In the genomic region with DNA sequence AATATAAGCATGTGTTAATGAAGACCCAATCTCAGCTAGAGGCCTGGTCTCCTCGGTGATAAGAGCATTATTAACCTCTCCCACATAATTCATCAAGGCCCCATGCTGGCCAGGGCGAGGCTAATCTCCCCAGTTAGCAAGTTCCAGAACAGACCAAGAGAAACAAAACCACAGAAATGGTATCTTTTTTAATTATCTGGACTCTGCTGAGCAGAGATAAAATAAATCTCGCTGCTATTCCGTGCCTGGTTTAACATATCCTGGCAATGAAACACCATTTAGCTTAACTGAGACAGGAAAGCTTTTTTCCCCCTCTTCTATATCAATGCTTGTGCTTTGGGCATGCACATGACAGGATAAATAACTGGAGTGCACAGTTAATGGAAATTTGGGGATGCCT, we compare ENCODE assay signal across 15 cellular contexts.
DNase-seq lines count a peak whose midpoint lies in the region; ATAC-seq, FAIRE-seq and TF ChIP-seq lines count a peak whose summit lies in the region.
"Had no signal": no experiment of that assay in that cellular context is flagged by ENCODE, and none has a peak within 500 bp of the region (broad histone marks: within the 10 kb centered on the region; RNA-seq: fewer than 3 reads in every experiment).

No MANE protein-coding gene starts in this region.

- H3K79me2 ChIP-seq in astrocyte (ENCODE audit: insufficient read depth, low read length) (no peaks in the 10 kb centered on the region), hepatocyte (no peaks in the 10 kb centered on the region), GM23338 (replicated peaks; ENCODE audit: insufficient read depth) (no peaks in the 10 kb centered on the region)

- intact Hi-C loops in testis (cut with DNase I; ENCODE audit: low total_unique reads) (no loop called here), cardiac septum (cut with DNase I) (no loop called here)

- DNase-seq in activated naive CD8-positive, alpha-beta T cell treated with anti-CD3 and anti-CD28 coated beads, Interleukin-2, amount 50 U/mL, for 24 hours = no peak
- DNase-seq in astrocyte (ENCODE audit: low read depth) (peak; percentile 51), hepatocyte (ENCODE audit: low spot score) (no peak), testis (peak; percentile 31), cardiac septum (ENCODE audit: low spot score) (no peak), GM23338 (ENCODE audit: low spot score) (no peak)
- DNase-seq: 8988T, COR-L47, NCI-H1048, NCI-H2227 treated with DMSO at 0.1 percent for 48 hours had no signal

- H3K9me3 ChIP-seq in astrocyte (ENCODE audit: insufficient read depth, low read depth, low read length) (no peaks in the 10 kb centered on the region), hepatocyte (ENCODE audit: low read depth) (no peaks in the 10 kb centered on the region), testis (no peaks in the 10 kb centered on the region)
- H3K9me3 ChIP-seq: BLaER1 treated with 17β-estradiol and CSF1 and Interleukin-3, amounts not matched to agents 10 nM and 100 nM; HAP-1 had no signal

- no peak for FAIRE-seq in astrocyte (lab: Jason Lieb, UNC)

- H3K4me1 ChIP-seq in astrocyte (ENCODE audit: insufficient read depth, low read length) = peaks cover 14% of the 10 kb centered on the region
- H3K4me1 ChIP-seq in hepatocyte (ENCODE audit: insufficient read depth) = peaks cover 21% of the 10 kb centered on the region
- H3K4me1 ChIP-seq in testis = peaks cover 9% of the 10 kb centered on the region
- H3K4me1 ChIP-seq in GM23338 (ENCODE audit: insufficient read depth) = peaks cover 20% of the 10 kb centered on the region
- H3K4me1 ChIP-seq: HAP-1 had no signal

- no peaks in the 10 kb centered on the region for H3K27me3 ChIP-seq in astrocyte (ENCODE audit: insufficient read depth, low read length)
- no peaks in the 10 kb centered on the region for H3K27me3 ChIP-seq in hepatocyte
- H3K27me3 ChIP-seq in testis = no peaks in the 10 kb centered on the region
- no peaks in the 10 kb centered on the region for H3K27me3 ChIP-seq in GM23338 (ENCODE audit: insufficient read depth)
- H3K27me3 ChIP-seq: BLaER1 treated with 17β-estradiol and CSF1 and Interleukin-3, amounts not matched to agents 10 nM and 100 nM had no signal

- H3K36me3 ChIP-seq in astrocyte (ENCODE audit: insufficient read depth, low read length) (no peaks in the 10 kb centered on the region), hepatocyte (replicated peaks; ENCODE audit: insufficient read depth, low read depth) (no peaks in the 10 kb centered on the region), testis (ENCODE audit: low read depth, missing control alignments) (no peaks in the 10 kb centered on the region), GM23338 (ENCODE audit: insufficient read depth) (no peaks in the 10 kb centered on the region)
- H3K36me3 ChIP-seq: BLaER1 treated with 17β-estradiol and CSF1 and Interleukin-3, amounts not matched to agents 10 nM and 100 nM; HAP-1 had no signal

- H3K9me3 Mint-ChIP-seq in activated naive CD8-positive, alpha-beta T cell (ENCODE audit: low read depth) = no peaks in the 10 kb centered on the region
- no peaks in the 10 kb centered on the region for H3K9me3 Mint-ChIP-seq in activated naive CD8-positive, alpha-beta T cell treated with anti-CD3 and anti-CD28 coated beads, Interleukin-2, amount 50 U/mL, for 24 hours
- H3K9me3 Mint-ChIP-seq in astrocyte (ENCODE audit: unreplicated experiment) (no peaks in the 10 kb centered on the region), GM23338 (no peaks in the 10 kb centered on the region)

- H2AFZ ChIP-seq in astrocyte (ENCODE audit: low read depth, low read length) (no peak overlapping the region), hepatocyte (no peak overlapping the region), GM23338 (no peak overlapping the region)

- 42% methylated on average over 4 of the region's 4 CpGs for WGBS in hepatocyte (ENCODE audit: low lambda C conversion rate, missing lambda C conversion rate)
- WGBS in testis, 2 donors = 54 to 65% methylated on average over 4 of the region's 4 CpGs

- no peak overlapping the region for H3K4me3 Mint-ChIP-seq in activated naive CD8-positive, alpha-beta T cell
- no peak overlapping the region for H3K4me3 Mint-ChIP-seq in activated naive CD8-positive, alpha-beta T cell treated with anti-CD3 and anti-CD28 coated beads, Interleukin-2, amount 50 U/mL, for 24 hours
- H3K4me3 Mint-ChIP-seq in astrocyte (ENCODE audit: unreplicated experiment) = no peak overlapping the region
- no peak overlapping the region for H3K4me3 Mint-ChIP-seq in GM23338

- no peaks in the 10 kb centered on the region for H3F3A ChIP-seq in GM23338 (replicated peaks; ENCODE audit: low read depth)

- H3K27ac Mint-ChIP-seq in activated naive CD8-positive, alpha-beta T cell = peak overlapping the region; percentile 16
- H3K27ac Mint-ChIP-seq in activated naive CD8-positive, alpha-beta T cell treated with anti-CD3 and anti-CD28 coated beads, Interleukin-2, amount 50 U/mL, for 24 hours = no peak overlapping the region
- H3K27ac Mint-ChIP-seq in astrocyte (ENCODE audit: unreplicated experiment) = no peak overlapping the region
- H3K27ac Mint-ChIP-seq in GM23338 = no peak overlapping the region

- H3K27ac ChIP-seq in astrocyte (ENCODE audit: low read depth, low read length) (no peak overlapping the region), hepatocyte (peak overlapping the region; percentile 35), testis (no peak overlapping the region), GM23338 (ENCODE audit: low read depth) (no peak overlapping the region)
- H3K27ac ChIP-seq: BLaER1 treated with 17β-estradiol and CSF1 and Interleukin-3, amounts not matched to agents 10 nM and 100 nM; HL-60 had no signal

- H3K36me3 Mint-ChIP-seq in activated naive CD8-positive, alpha-beta T cell = no peaks in the 10 kb centered on the region
- H3K36me3 Mint-ChIP-seq in activated naive CD8-positive, alpha-beta T cell treated with anti-CD3 and anti-CD28 coated beads, Interleukin-2, amount 50 U/mL, for 24 hours (ENCODE audit: low read depth) = peaks cover 4% of the 10 kb centered on the region
- H3K36me3 Mint-ChIP-seq in astrocyte (ENCODE audit: low read depth, unreplicated experiment) = no peaks in the 10 kb centered on the region
- no peaks in the 10 kb centered on the region for H3K36me3 Mint-ChIP-seq in GM23338 (ENCODE audit: low read depth)

- TF ChIP-seq CTCF in astrocyte (IDR thresholded peaks at IDR 0.05; ENCODE audit: insufficient read depth, low read depth, low read length) = no peak
- TF ChIP-seq CTCF in hepatocyte (IDR thresholded peaks at IDR 0.05; ENCODE audit: poor library complexity) = no peak
- no peak for TF ChIP-seq CTCF in testis (IDR thresholded peaks at IDR 0.05)
- no peak for TF ChIP-seq CTCF in GM23338 (conservative IDR thresholded peaks at IDR 0.05; ENCODE audit: low read depth in 2 of 2)

- H3K4me2 ChIP-seq in astrocyte (ENCODE audit: low read length) (no peak overlapping the region), hepatocyte (no peak overlapping the region), GM23338 (no peak overlapping the region)
- H3K4me2 ChIP-seq: BLaER1 treated with 17β-estradiol and CSF1 and Interleukin-3, amounts not matched to agents 10 nM and 100 nM had no signal

- H3K4me3 ChIP-seq in astrocyte (ENCODE audit: insufficient read depth, low read depth, low read length) (no peak overlapping the region), hepatocyte (no peak overlapping the region), testis (no peak overlapping the region), GM23338 (no peak overlapping the region)
- H3K4me3 ChIP-seq: BLaER1 treated with 17β-estradiol and CSF1 and Interleukin-3, amounts not matched to agents 10 nM and 100 nM; HAP-1 had no signal

- H3K9me2 ChIP-seq in hepatocyte (replicated peaks; ENCODE audit: insufficient read depth) = no peaks in the 10 kb centered on the region
- no peaks in the 10 kb centered on the region for H3K9me2 ChIP-seq in GM23338 (ENCODE audit: insufficient read depth)

- no peak for ATAC-seq in activated naive CD8-positive, alpha-beta T cell treated with anti-CD3 and anti-CD28 coated beads, Interleukin-2, amount 50 U/mL, for 24 hours
- ATAC-seq in HG03442 (IDR thresholded peaks at IDR 0.05; ENCODE audit: unreplicated experiment) (no peak), GM23338 (no peak)

- H3K4me1 Mint-ChIP-seq in activated naive CD8-positive, alpha-beta T cell (ENCODE audit: low read depth) = peaks cover 79% of the 10 kb centered on the region
- H3K4me1 Mint-ChIP-seq in activated naive CD8-positive, alpha-beta T cell treated with anti-CD3 and anti-CD28 coated beads, Interleukin-2, amount 50 U/mL, for 24 hours = peaks cover 82% of the 10 kb centered on the region
- H3K4me1 Mint-ChIP-seq in astrocyte (ENCODE audit: low read depth, unreplicated experiment) (peaks cover 20% of the 10 kb centered on the region), GM23338 (peaks cover 19% of the 10 kb centered on the region)

- no peaks in the 10 kb centered on the region for H3K27me3 Mint-ChIP-seq in activated naive CD8-positive, alpha-beta T cell
- H3K27me3 Mint-ChIP-seq in activated naive CD8-positive, alpha-beta T cell treated with anti-CD3 and anti-CD28 coated beads, Interleukin-2, amount 50 U/mL, for 24 hours = no peaks in the 10 kb centered on the region
- H3K27me3 Mint-ChIP-seq in astrocyte (ENCODE audit: low read depth, unreplicated experiment) (no peaks in the 10 kb centered on the region), GM23338 (ENCODE audit: insufficient read depth, low read depth, poor library complexity) (peaks cover 4% of the 10 kb centered on the region)

- H3K9ac ChIP-seq in astrocyte (ENCODE audit: low read length) = no peak overlapping the region
- H3K9ac ChIP-seq: BLaER1 treated with 17β-estradiol and CSF1 and Interleukin-3, amounts not matched to agents 10 nM and 100 nM had no signal

- TF ChIP-seq POLR2A in testis (IDR thresholded peaks at IDR 0.05) = no peak

- no peaks in the 10 kb centered on the region for H4K20me1 ChIP-seq in astrocyte (ENCODE audit: insufficient read depth, low read length)
- H4K20me1 ChIP-seq in hepatocyte (ENCODE audit: insufficient read depth, poor library complexity, severe bottlenecking) = no peaks in the 10 kb centered on the region
- no peaks in the 10 kb centered on the region for H4K20me1 ChIP-seq in GM23338 (replicated peaks; ENCODE audit: insufficient read depth)
- H4K20me1 ChIP-seq: BLaER1 treated with 17β-estradiol and CSF1 and Interleukin-3, amounts not matched to agents 10 nM and 100 nM had no signal

TF ChIP-seq in GM23338, 12 proteins besides CTCF, POLR2A, EP300 and RAD21 (continues in another document):
- no peak for TF ChIP-seq ZNF331 (CRISPR knock-in tag; IDR thresholded peaks at IDR 0.05; ENCODE audit: low read depth)

Comparison
In these comparisons a context has a peak if more than half of its experiments do, and no peak if none do; other contexts are left out.
1. DNase-seq: peak in astrocyte (single experiment) and testis (single experiment); none in activated naive CD8-positive, alpha-beta T cell treated with anti-CD3 and anti-CD28 coated beads, Interleukin-2, amount 50 U/mL, for 24 hours (single experiment), hepatocyte (single experiment), cardiac septum (single experiment) and GM23338 (single experiment).